In genomic region chr5:66143473-66144073, GRCh38 we compare ENCODE assay signal across 8 cellular contexts. TPM values are rescaled to one million over a fixed set of nuclear protein-coding genes. Genes with fewer than 3 reads are reported as not detected.
A peak's percentile ranks its signal among the peaks of the same experiment; 100 is the strongest.
DNase-seq lines count a peak whose midpoint lies in the region; ATAC-seq and TF ChIP-seq lines count a peak whose summit lies in the region.

No MANE protein-coding gene starts in this region.

- H3K79me2 ChIP-seq in parathyroid adenoma = peaks cover 9% of the 10 kb centered on the region

- H3K9ac ChIP-seq in parathyroid adenoma = peak overlapping the region; percentile 93

- H3K27ac ChIP-seq in parathyroid adenoma = peak overlapping the region; percentile 99

- H2AFZ ChIP-seq in parathyroid adenoma = peak overlapping the region; percentile 95

- H3K27me3 ChIP-seq in parathyroid adenoma (ENCODE audit: control insufficient read depth, insufficient read depth, low read length) = no peaks in the 10 kb centered on the region

- peaks cover 8% of the 10 kb centered on the region for H3K4me1 ChIP-seq in parathyroid adenoma

- peak overlapping the region; percentile 87 for H3K4me2 ChIP-seq in parathyroid adenoma (ENCODE audit: low read length)

- no peaks in the 10 kb centered on the region for H3K36me3 ChIP-seq in parathyroid adenoma (ENCODE audit: control insufficient read depth, insufficient read depth, low read length)

- TF ChIP-seq CTCF in fibroblast of the aortic adventitia (IDR thresholded peaks at IDR 0.05; ENCODE audit: insufficient read depth, low read length) (no peak), parathyroid adenoma (IDR thresholded peaks at IDR 0.05) (no peak)

- DNase-seq in NCI-H1417 (lab: John Stamatoyannopoulos, UW) (peak in 2 of 3 experiments; percentile 25 to 73), NCI-H1417 treated with DMSO at 0.1 percent for 48 hours (lab: John Stamatoyannopoulos, UW) (no peak), fibroblast of the aortic adventitia (ENCODE audit: low read depth) (no peak), NCI-H2196 treated with DMSO at 0.1 percent for 48 hours (lab: John Stamatoyannopoulos, UW; ENCODE audit: unreplicated experiment) (no peak)
- DNase-seq in activated CD8-positive, alpha-beta memory T cell treated with anti-CD3 and anti-CD28 coated beads, Interleukin-2, amount 50 U/mL, for 4 hours = no peak

- H3K4me3 ChIP-seq in fibroblast of the aortic adventitia (ENCODE audit: low read depth, low read length) (peak overlapping the region; percentile 95), parathyroid adenoma (ENCODE audit: low read depth, low read length) (peak overlapping the region; percentile 77)

- no peaks in the 10 kb centered on the region for H3K9me3 ChIP-seq in parathyroid adenoma (ENCODE audit: control insufficient read depth, low read length)

- ATAC-seq in HG02884 (IDR thresholded peaks at IDR 0.05; ENCODE audit: unreplicated experiment) = peak; percentile 18
- peak; percentile 35 for ATAC-seq in SK-N-SH treated with all-trans-retinoic acid at 6 μM for 48 hours

TF ChIP-seq in SK-N-SH treated with all-trans-retinoic acid at 6 μM for 48 hours, 23 proteins besides CTCF, POLR2A, EP300 and RAD21:
- TF ChIP-seq ZNF8 (CRISPR knock-in tag; IDR thresholded peaks at IDR 0.05) (no peak), POU6F1 (CRISPR knock-in tag; IDR thresholded peaks at IDR 0.05; ENCODE audit: borderline replicate concordance, low read depth) (no peak), ZNF565 (CRISPR knock-in tag; conservative IDR thresholded peaks at IDR 0.05; ENCODE audit: low read depth) (no peak), PPARA (CRISPR knock-in tag; IDR thresholded peaks at IDR 0.05; ENCODE audit: borderline replicate concordance) (no peak), BACH2 (CRISPR knock-in tag; IDR thresholded peaks at IDR 0.05; ENCODE audit: borderline replicate concordance) (no peak), ISL1 (CRISPR knock-in tag; IDR thresholded peaks at IDR 0.05) (no peak), ZC3H10 (CRISPR knock-in tag; IDR thresholded peaks at IDR 0.05) (no peak), CREB5 (CRISPR knock-in tag; IDR thresholded peaks at IDR 0.05; ENCODE audit: low read depth) (no peak), SNAI2 (CRISPR knock-in tag; IDR thresholded peaks at IDR 0.05) (no peak), ARNTL (CRISPR knock-in tag; IDR thresholded peaks at IDR 0.05; ENCODE audit: borderline replicate concordance, low read depth) (no peak)

RNA-seq across cellular contexts. Expression of gene SREK1, which starts 0.5 kb away (rescaled TPM):
- 90.2 and 91.8 TPM in 2 replicates for total RNA-seq in fibroblast of the aortic adventitia (ENCODE audit: low replicate concordance)

Comparison
In these comparisons a context has a peak if more than half of its experiments do, and no peak if none do; other contexts are left out.
1. DNase-seq: peak in NCI-H1417 (2 of 3); none in NCI-H1417 treated with DMSO at 0.1 percent for 48 hours (single experiment), fibroblast of the aortic adventitia (single experiment), NCI-H2196 treated with DMSO at 0.1 percent for 48 hours (single experiment) and activated CD8-positive, alpha-beta memory T cell treated with anti-CD3 and anti-CD28 coated beads, Interleukin-2, amount 50 U/mL, for 4 hours (single experiment).